Comparison of ENCODE assay signal across 11 cellular contexts in the genomic region with DNA sequence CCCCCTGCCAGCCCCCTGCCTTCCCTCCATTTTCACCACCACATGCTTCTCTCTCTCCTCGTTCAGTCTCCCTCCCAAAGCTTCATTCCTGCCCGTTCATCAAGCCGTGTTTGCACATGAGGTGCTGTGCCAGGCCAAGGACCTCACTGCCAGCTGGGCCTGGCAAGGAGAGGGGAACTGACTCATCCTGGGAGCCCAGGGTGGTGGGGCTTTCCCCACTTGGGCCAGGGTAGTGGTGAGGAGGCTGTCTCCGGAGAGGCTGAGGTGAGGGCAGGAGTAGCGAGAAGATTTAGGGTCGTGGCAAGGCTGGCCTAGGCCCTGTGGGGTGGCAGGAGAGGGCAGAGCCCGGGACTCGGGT. TPM values are rescaled to one million over a fixed set of nuclear protein-coding genes. Genes with fewer than 3 reads are reported as not detected.
DNase-seq lines count a peak whose midpoint lies in the region; FAIRE-seq and TF ChIP-seq lines count a peak whose summit lies in the region.
"Had no signal": no experiment of that assay in that cellular context is flagged by ENCODE, and none has a peak within 500 bp of the region (broad histone marks: within the 10 kb centered on the region; RNA-seq: fewer than 3 reads in every experiment).

No MANE protein-coding gene starts in this region.

- no peak overlapping the region for H3K4me3 Mint-ChIP-seq in osteocyte (ENCODE audit: unreplicated experiment)

- H3K79me1 ChIP-seq in H1 (ENCODE audit: low read depth, low read length): no peaks in the 10 kb centered on the region; the same call in 1 of the 2 replicates

- CTCF ChIA-PET in H1 (lab: Charles Lee; ENCODE audit: partially characterized antibody): interaction anchor here (1.1 kb wide), 1 partner anchor 196 kb away, joined by 3 read pairs; no protein-coding TSS in a partner anchor

- H3K4me1 ChIP-seq in H1 (replicated peaks in 1 of 4; ENCODE audit: control insufficient read depth in 3 of 4, insufficient read depth in 4 of 4, low read length in 3 of 4): peaks cover 12 to 36% (median 31%) of the 10 kb centered on the region in 4 experiments

- no peaks in the 10 kb centered on the region for H3K27me3 Mint-ChIP-seq in osteocyte (ENCODE audit: unreplicated experiment)

- 91% methylated on average over 8 of the region's 8 CpGs; no CpG with 5 or more reads in 1 of the 2 experiments for WGBS in H1 (ENCODE audit: extremely low coverage in 1 of 2, insufficient coverage in 1 of 2, insufficient read length in 1 of 2, insufficient replicate concordance in 2 of 2, low coverage in 1 of 2, low lambda C conversion rate in 2 of 2, missing lambda C conversion rate in 1 of 2), 2 experiments

- no peak overlapping the region for H3K9ac ChIP-seq in H1 (replicated peaks in 1 of 4; ENCODE audit: extremely low read depth in 1 of 4, low read depth in 3 of 4, low read length in 3 of 4)

- peaks cover 8% of the 10 kb centered on the region; the same call in 1 of the 2 replicates for H3K23me2 ChIP-seq in H1 (ENCODE audit: low read depth, low read length)

- no peak overlapping the region for H2BK120ac ChIP-seq in H1 (replicated peaks; ENCODE audit: low read depth, low read length)

- no peak overlapping the region for H3K4me3 ChIP-seq in H1 (ENCODE audit: extremely low read depth in 1 of 4, insufficient read depth in 2 of 4, low read depth in 3 of 4, low read length in 4 of 4)

- H2AK5ac ChIP-seq in H1 (ENCODE audit: low read depth, low read length): peak overlapping the region; percentile 1; the same call in 1 of the 2 replicates

- peak; percentile 33 for DNase-seq in EH (ENCODE audit: low read depth)
- DNase-seq in NCI-H2196 (lab: John Stamatoyannopoulos, UW; ENCODE audit: unreplicated experiment): peak; percentile 66
- DNase-seq in H1 (ENCODE audit: low read depth in 1 of 2, low spot score in 2 of 2): no peak
- no peak for DNase-seq in osteocyte (ENCODE audit: extremely low spot score, unreplicated experiment)
- DNase-seq in GM12891 (ENCODE audit: insufficient read length, low spot score): no peak
- DNase-seq in DMS79 (lab: John Stamatoyannopoulos, UW): no peak
- DNase-seq in activated gamma-delta T cell (lab: John Stamatoyannopoulos, UW): no peak
- DNase-seq in NCI-H2227 (lab: John Stamatoyannopoulos, UW; ENCODE audit: unreplicated experiment): no peak
- DNase-seq: NCI-H2171, WERI-Rb-1 had no signal

- no peak overlapping the region for H3K4ac ChIP-seq in H1 (replicated peaks; ENCODE audit: insufficient read length, low read depth, low read length)

- H3K79me2 ChIP-seq in H1 (ENCODE audit: control insufficient read depth in 1 of 2, insufficient read depth in 2 of 2, low read length in 2 of 2): no peaks in the 10 kb centered on the region

- H3K18ac ChIP-seq in H1 (ENCODE audit: extremely low read depth, low read length): no peak overlapping the region

- no peak overlapping the region for H3K23ac ChIP-seq in H1 (ENCODE audit: insufficient read length)

- H4K8ac ChIP-seq in H1 (ENCODE audit: extremely low read depth, insufficient read depth, low read length): no peak overlapping the region

- H3K9me3 ChIP-seq in H1 (ENCODE audit: insufficient read depth in 2 of 2, low read depth in 1 of 2, low read length in 1 of 2): no peaks in the 10 kb centered on the region

- H3K27ac ChIP-seq in H1 (ENCODE audit: low read depth, low read length): no peak overlapping the region
- H3K27ac ChIP-seq: HL-60, WERI-Rb-1 had no signal

- no peak overlapping the region for H2BK5ac ChIP-seq in H1 (ENCODE audit: low read depth, low read length)

- peak overlapping the region; percentile 17 for H4K91ac ChIP-seq in H1 (replicated peaks; ENCODE audit: insufficient read length, low read length)

- no peak for TF ChIP-seq EP300 in H1 (IDR thresholded peaks at IDR 0.05; ENCODE audit: borderline replicate concordance in 1 of 2, low read depth in 2 of 2, low read length in 2 of 2)

- no peak overlapping the region for H4K5ac ChIP-seq in H1 (ENCODE audit: insufficient read length, low read depth, low read length)

- TF ChIP-seq CTCF in H1 (IDR thresholded peaks at IDR 0.05; ENCODE audit: control extremely low read depth in 1 of 3, insufficient read depth in 1 of 3, low read depth in 1 of 3, low read length in 3 of 3): no peak
- no peak for TF ChIP-seq CTCF in osteocyte (IDR thresholded peaks at IDR 0.05)

- no peak overlapping the region for H3K56ac ChIP-seq in H1 (replicated peaks; ENCODE audit: insufficient read length, low read depth, low read length)

- no peak overlapping the region for H2AFZ ChIP-seq in H1 (ENCODE audit: low read length)

- no peaks in the 10 kb centered on the region for H3K27me3 ChIP-seq in H1 (replicated peaks in 1 of 4; ENCODE audit: control insufficient read depth in 3 of 4, extremely low read depth in 1 of 4, insufficient read depth in 3 of 4, low read length in 3 of 4)

- no peak overlapping the region for H3K4me2 ChIP-seq in H1 (ENCODE audit: insufficient read depth in 1 of 2, low read depth in 2 of 2, low read length in 2 of 2)

- FAIRE-seq in H1 (lab: Jason Lieb, UNC) (no peak), GM12891 (lab: Jason Lieb, UNC) (no peak)

- peaks cover 49% of the 10 kb centered on the region for H3K4me1 Mint-ChIP-seq in osteocyte (ENCODE audit: unreplicated experiment)

- no peak for TF ChIP-seq RAD21 in H1 (IDR thresholded peaks at IDR 0.05 in 1 of 2, conservative IDR thresholded peaks at IDR 0.05 in 1 of 2; ENCODE audit: low read depth in 2 of 2, low read length in 2 of 2)

- H3K9me3 Mint-ChIP-seq in osteocyte (ENCODE audit: unreplicated experiment): no peaks in the 10 kb centered on the region

- H3K14ac ChIP-seq in H1 (ENCODE audit: insufficient read length): no peak overlapping the region

- peak overlapping the region; percentile 96; the same call in 1 of the 2 replicates for H2BK12ac ChIP-seq in H1 (ENCODE audit: low read depth, low read length)

- POLR2A ChIA-PET in H1 (lab: Charles Lee; ENCODE audit: partially characterized antibody): interaction anchor here (0.9 to 1.6 kb wide), 3 partner anchors 9 to 27 kb away, joined by 3 to 4 read pairs (median 3); no protein-coding TSS in a partner anchor

- no peaks in the 10 kb centered on the region for H3K36me3 ChIP-seq in H1 (ENCODE audit: control insufficient read depth in 2 of 4, insufficient read depth in 4 of 4, low read length in 3 of 4)
- H3K36me3 ChIP-seq: WERI-Rb-1 had no signal

- peaks cover 0 to 3% of the 10 kb centered on the region in 2 experiments for H4K20me1 ChIP-seq in H1 (replicated peaks in 1 of 2; ENCODE audit: control insufficient read depth in 1 of 2, insufficient read depth in 2 of 2, low read length in 2 of 2)

- H2BK15ac ChIP-seq in H1 (ENCODE audit: low read length): peak overlapping the region; percentile 95; the same call in 1 of the 2 replicates

- TF ChIP-seq POLR2A in H1 (IDR thresholded peaks at IDR 0.05; ENCODE audit: control extremely low read depth in 1 of 2, low read depth in 2 of 2, low read length in 2 of 2): no peak
- TF ChIP-seq POLR2A in GM12891 (IDR thresholded peaks at IDR 0.05; ENCODE audit: low read depth, low read length): no peak

- H3K36me3 Mint-ChIP-seq in osteocyte (ENCODE audit: unreplicated experiment): no peaks in the 10 kb centered on the region

- H3K27ac Mint-ChIP-seq in osteocyte (ENCODE audit: unreplicated experiment): peak overlapping the region; percentile 23

- no peak overlapping the region; the same call in 1 of the 2 replicates for H2BK20ac ChIP-seq in H1 (ENCODE audit: low read length)

TF ChIP-seq in H1, 55 proteins besides CTCF, POLR2A, EP300 and RAD21:
- TF ChIP-seq RBBP5 (IDR thresholded peaks at IDR 0.05; ENCODE audit: borderline replicate concordance, low read depth, low read length) (no peak), JUN (IDR thresholded peaks at IDR 0.05; ENCODE audit: low read depth, low read length) (no peak), MAFK (IDR thresholded peaks at IDR 0.05; ENCODE audit: low read depth, low read length) (no peak), RXRA (IDR thresholded peaks at IDR 0.05; ENCODE audit: insufficient read depth, low read depth, low read length) (no peak), CHD2 (IDR thresholded peaks at IDR 0.05; ENCODE audit: low read length) (no peak), BCL11A (IDR thresholded peaks at IDR 0.05; ENCODE audit: low read depth in 2 of 2, low read length in 2 of 2) (no peak), SIN3A (conservative IDR thresholded peaks at IDR 0.05 in 1 of 2, IDR thresholded peaks at IDR 0.05 in 1 of 2; ENCODE audit: low read depth in 1 of 2, low read length in 2 of 2) (no peak), SP4 (IDR thresholded peaks at IDR 0.05; ENCODE audit: low read length) (no peak)

TF ChIP-seq in GM12891, 5 proteins besides CTCF, POLR2A, EP300 and RAD21:
- TF ChIP-seq POLR2AphosphoS5 (IDR thresholded peaks at IDR 0.05; ENCODE audit: low read depth, low read length) (no peak), POU2F2 (IDR thresholded peaks at IDR 0.05; ENCODE audit: low read depth, low read length) (no peak), SPI1 (IDR thresholded peaks at IDR 0.05; ENCODE audit: low read depth, low read length) (no peak), TAF1 (IDR thresholded peaks at IDR 0.05; ENCODE audit: low read depth, low read length) (no peak), PAX5 (IDR thresholded peaks at IDR 0.05; ENCODE audit: insufficient read depth, low read length, severe bottlenecking) (no peak)

RNA-seq across cellular contexts. Expression of a gene that starts 30.4 kb away (rescaled TPM):
- 55.6 and 60.9 TPM in 2 replicates for total RNA-seq in H1 (2021; fragmentation: NEBNext Ultra II Directional; extraction: Animal tissue kit (Norgen Biotek cat#: 25700))
- 6.9 and 19.9 TPM in 2 replicates for polyA plus RNA-seq in H1 (2011; rRNA removed)
- polyA plus RNA-seq in H1 (2011; cell fraction: cytosol; rRNA removed): 7.3 TPM
- 41.0 TPM for polyA plus RNA-seq in H1 (2011; cell fraction: nucleus; rRNA removed)
- 17.4 to 31.4 TPM (median 28.7 TPM) in 4 replicates for polyA plus RNA-seq in H1 (2012, experiment 1 of 2)
- polyA plus RNA-seq in H1 (2012, experiment 2 of 2): 20.1 TPM
- polyA plus RNA-seq in H1 (2013, experiment 1 of 2): 33.5 TPM
- polyA plus RNA-seq in H1 (2013, experiment 2 of 2): 26.3 TPM
- 12.2 and 13.8 TPM in 2 replicates for polyA minus RNA-seq in H1 (2011; rRNA and poly(A)+ RNA removed)
- 58.8 TPM for polyA minus RNA-seq in H1 (2011; cell fraction: cytosol; rRNA and poly(A)+ RNA removed)
- 41.9 TPM for polyA minus RNA-seq in H1 (2011; cell fraction: nucleus; rRNA and poly(A)+ RNA removed)
- total RNA-seq in osteocyte: 44.9 and 53.6 TPM in 2 replicates
- 7.0 TPM for polyA plus RNA-seq in GM12891 (2012; ENCODE audit: low read depth, missing spikeins)

Comparison
In these comparisons a context has a peak if more than half of its experiments do, and no peak if none do; other contexts are left out.
1. DNase-seq: peak in EH (single experiment) and NCI-H2196 (single experiment); none in H1 (0 of 2), osteocyte (single experiment), GM12891 (single experiment), DMS79 (single experiment), activated gamma-delta T cell (single experiment) and NCI-H2227 (single experiment).